Comparison of ENCODE assay signal across 9 cellular contexts in genomic region chr16:89201467-89202377, GRCh38. TPM values are rescaled to one million over a fixed set of nuclear protein-coding genes. Genes with fewer than 3 reads are reported as not detected.
DNase-seq lines count a peak whose midpoint lies in the region; ATAC-seq and TF ChIP-seq lines count a peak whose summit lies in the region.
"Had no signal": no experiment of that assay in that cellular context is flagged by ENCODE, and none has a peak within 500 bp of the region (broad histone marks: within the 10 kb centered on the region; RNA-seq: fewer than 3 reads in every experiment).

No MANE protein-coding gene starts in this region.

- H3K27me3 ChIP-seq in psoas muscle (ENCODE audit: insufficient read depth in 3 of 3, low read length in 2 of 3) (peaks cover 5 to 86% (median 29%) of the 10 kb centered on the region in 3 donors), vagina (no peaks in the 10 kb centered on the region)

- intact Hi-C loops in Right ventricle myocardium inferior (cut with DNase I) (no loop called here), psoas muscle (cut with DNase I) (no loop called here), vagina (cut with DNase I) (no loop called here)

- ATAC-seq in Right ventricle myocardium inferior = peak; percentile 84
- ATAC-seq in psoas muscle = peak; percentile 83 to 90 (median 88)
- ATAC-seq in HG03520 (IDR thresholded peaks at IDR 0.05; ENCODE audit: unreplicated experiment) = no peak

- POLR2A ChIA-PET in HEK293 (lab: Yijun Ruan, JAX) = interaction anchor here (0.6 to 1.0 kb wide), 2 partner anchors 9 to 16 kb away, joined by 4 to 6 read pairs; partner anchors contain the start of gene ZNF778

- CTCF ChIA-PET in HEK293 (lab: Yijun Ruan, JAX) = interaction anchor here (0.7 kb wide), 1 partner anchor 15 kb away, joined by 5 read pairs; the partner anchor contains the start of gene ZNF778

- TF ChIP-seq POLR2A in vagina (IDR thresholded peaks at IDR 0.05) = no peak

- no peak overlapping the region for H3K27ac ChIP-seq in HEK293 (ENCODE audit: extremely low read depth, low read depth, low read length)
- H3K27ac ChIP-seq in psoas muscle = no peak overlapping the region
- no peak overlapping the region for H3K27ac ChIP-seq in vagina

- H3K9me3 ChIP-seq in HEK293 (ENCODE audit: control insufficient read depth, insufficient read depth, low read depth, low read length) (no peaks in the 10 kb centered on the region), psoas muscle (no peaks in the 10 kb centered on the region), vagina (no peaks in the 10 kb centered on the region)

- H3K4me3 ChIP-seq in HEK293 (ENCODE audit: low read depth, low read length) (peak overlapping the region; percentile 33), psoas muscle (peak overlapping the region; percentile 48), vagina (peak overlapping the region; percentile 7 to 39)

- 1 to 3% (median 2%) methylated on average over 44 to 106 of the region's 106 CpGs for WGBS in psoas muscle, 3 donors

- TF ChIP-seq CTCF in HEK293 (tag by site-specific recombination; IDR thresholded peaks at IDR 0.05) = no peak
- no peak for TF ChIP-seq CTCF in psoas muscle (IDR thresholded peaks at IDR 0.05)
- TF ChIP-seq CTCF in vagina (IDR thresholded peaks at IDR 0.05) = no peak

- DNase-seq in AG08395 (ENCODE audit: low spot score) (peak; percentile 78), RPMI8226 (peak; percentile 85), Right ventricle myocardium inferior (ENCODE audit: missing footprints) (no peak), psoas muscle (peak; percentile 77 to 90), vagina (ENCODE audit: extremely low spot score in 2 of 2) (no peak)
- DNase-seq in activated naive CD4-positive, alpha-beta T cell treated with Interleukin-2 at 50 U/mL for 16 hours = peak; percentile 74

- H3K4me1 ChIP-seq in HEK293 (ENCODE audit: control insufficient read depth, insufficient read depth, low read length) (no peaks in the 10 kb centered on the region), psoas muscle (no peaks in the 10 kb centered on the region), vagina (peaks cover 21% of the 10 kb centered on the region)

- H3K36me3 ChIP-seq in HEK293 (ENCODE audit: control insufficient read depth in 2 of 2, insufficient read depth in 1 of 2, low read length in 2 of 2) (no peaks in the 10 kb centered on the region), psoas muscle (ENCODE audit: insufficient read depth in 1 of 2, low read depth in 1 of 2) (no peaks in the 10 kb centered on the region), vagina (no peaks in the 10 kb centered on the region)

TF ChIP-seq in HEK293, 187 proteins besides CTCF, POLR2A, EP300 and RAD21:
- TF ChIP-seq ZIC2 (tag by site-specific recombination; IDR thresholded peaks at IDR 0.05) = peak; percentile 50
- no peak for TF ChIP-seq SCRT1 (tag by site-specific recombination; IDR thresholded peaks at IDR 0.05; ENCODE audit: borderline replicate concordance)
- peak; percentile 39 for TF ChIP-seq ZBTB26 (tag by site-specific recombination; optimal IDR thresholded peaks at IDR 0.05)
- no peak for TF ChIP-seq ZNF184 (tag by site-specific recombination; IDR thresholded peaks at IDR 0.05)
- 0 out of 2 replicates have a peak, but pooled peaks have one; percentile 25 for TF ChIP-seq ZNF660 (tag by site-specific recombination; IDR thresholded peaks at IDR 0.05)
- TF ChIP-seq SP2 (tag by site-specific recombination; IDR thresholded peaks at IDR 0.05) = peak; percentile 35
- no peak for TF ChIP-seq KLF7 (tag by site-specific recombination; IDR thresholded peaks at IDR 0.05; ENCODE audit: borderline replicate concordance)
- no peak for TF ChIP-seq ZNF561 (tag by site-specific recombination; IDR thresholded peaks at IDR 0.05; ENCODE audit: borderline replicate concordance)
- 0 out of 2 replicates have a peak, but pooled peaks have one; percentile 11 for TF ChIP-seq KLF1 (tag by site-specific recombination; IDR thresholded peaks at IDR 0.05)
- peak; percentile 44 for TF ChIP-seq SP3 (tag by site-specific recombination; IDR thresholded peaks at IDR 0.05)
- peak; percentile 46; the same call in 1 of the 2 replicates for TF ChIP-seq KLF9 (tag by site-specific recombination; IDR thresholded peaks at IDR 0.05; ENCODE audit: low read depth)
- TF ChIP-seq PRDM4 (tag by site-specific recombination; IDR thresholded peaks at IDR 0.05) = peak; percentile 86

RNA-seq across cellular contexts. Expression of gene SLC22A31, which starts 1.4 kb away (rescaled TPM):
- total RNA-seq in Right ventricle myocardium inferior (not detected), psoas muscle (not detected), vagina (not detected)
- polyA plus RNA-seq in psoas muscle = under 1 TPM in 1 of 3 donors, not detected in 2; 0.03 TPM

RNA-seq across cellular contexts. Expression of gene ZNF778, which starts 15.8 kb away (rescaled TPM):
- total RNA-seq in Right ventricle myocardium inferior = 6.9 TPM
- total RNA-seq in psoas muscle = 10 to 100 TPM; 10.2 to 15.3 (median 12.4) TPM
- polyA plus RNA-seq in psoas muscle = 1 to 10 TPM; 2.2 to 9.0 (median 4.6) TPM
- 6.6 TPM for total RNA-seq in vagina

RNA-seq across cellular contexts. Expression of gene CDH15, which starts 30.2 kb away (rescaled TPM):
- total RNA-seq in Right ventricle myocardium inferior = not detected
- total RNA-seq in psoas muscle = 10 to 100 TPM; 36.7 to 62.8 (median 51.1) TPM
- polyA plus RNA-seq in psoas muscle = 10 to 100 TPM; 18.0 to 32.9 (median 19.9) TPM
- total RNA-seq in vagina = not detected
- total RNA-seq: liver had no signal

Comparison
In these comparisons a context has a peak if more than half of its experiments do, and no peak if none do; other contexts are left out.
1. DNase-seq: peak in AG08395 (single experiment), RPMI8226 (single experiment), activated naive CD4-positive, alpha-beta T cell treated with Interleukin-2 at 50 U/mL for 16 hours (single experiment) and psoas muscle (2 of 2); none in Right ventricle myocardium inferior (single experiment) and vagina (0 of 2).
2. RNA of gene CDH15, which starts 30.2 kb away (total RNA-seq): 36.7 to 62.8 TPM in psoas muscle; not detected in Right ventricle myocardium inferior (single experiment) and not detected in vagina (single experiment); every median in the first group is over 10 times any median in the second.
3. Peak in every context shown above with its lines, with median percentiles within 50 percentile points of each other: H3K4me3 ChIP-seq.